ENCODE assay signal across 7 cellular contexts in the genomic region with DNA sequence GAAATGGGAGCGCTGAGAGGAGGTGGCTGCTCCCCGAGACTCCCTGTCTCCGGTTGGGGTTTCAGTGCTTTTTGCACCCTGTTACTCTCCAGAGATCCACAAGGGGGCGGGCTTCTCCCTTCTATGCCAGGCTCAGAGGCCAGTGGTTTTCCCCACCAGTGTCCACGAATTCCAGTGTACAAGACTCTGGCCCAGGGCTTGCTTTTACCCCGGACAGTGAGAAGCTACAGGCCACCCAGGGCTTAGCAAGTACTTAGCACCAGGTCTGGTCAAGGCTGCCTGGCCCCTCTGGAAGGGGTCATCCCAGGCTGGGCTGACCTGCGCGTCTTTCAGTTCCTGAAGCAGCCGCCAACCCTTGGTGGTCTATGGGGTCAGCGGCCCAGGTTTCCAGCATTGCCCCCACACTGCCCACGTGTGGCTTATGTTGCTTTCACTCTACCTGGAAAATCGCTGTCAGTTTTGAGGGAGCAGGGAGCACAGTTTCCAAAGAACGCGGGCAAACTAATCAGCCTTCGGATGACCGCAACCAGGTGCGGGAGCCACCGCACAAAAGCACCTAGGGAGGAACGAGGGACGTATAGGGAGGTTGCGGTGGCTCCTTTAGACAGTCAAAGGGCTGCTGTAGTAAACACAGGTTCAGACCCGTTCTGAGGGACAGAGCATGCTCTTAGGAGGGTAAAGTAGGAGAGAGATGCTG. TPM values are rescaled to one million over a fixed set of nuclear protein-coding genes. Genes with fewer than 3 reads are reported as not detected.
DNase-seq lines count a peak whose midpoint lies in the region; ATAC-seq, FAIRE-seq and TF ChIP-seq lines count a peak whose summit lies in the region.

No MANE protein-coding gene starts in this region.

- no peak overlapping the region for H3K27ac ChIP-seq in astrocyte (ENCODE audit: low read depth, low read length)

- peak overlapping the region; percentile 75 for H3K27ac Mint-ChIP-seq in astrocyte (ENCODE audit: unreplicated experiment)

- peak; percentile 51 for ATAC-seq in HG02981 (IDR thresholded peaks at IDR 0.05; ENCODE audit: unreplicated experiment)

- peaks cover 33% of the 10 kb centered on the region for H3K27me3 ChIP-seq in astrocyte (ENCODE audit: insufficient read depth, low read length)
- H3K27me3 ChIP-seq in skeletal muscle satellite cell (ENCODE audit: control insufficient read depth, insufficient read depth, low read length), result peaks cover 41% of the 10 kb centered on the region

- peaks cover 46% of the 10 kb centered on the region for H3K27me3 Mint-ChIP-seq in astrocyte (ENCODE audit: low read depth, unreplicated experiment)

- H3K4me3 ChIP-seq in astrocyte (ENCODE audit: insufficient read depth, low read depth, low read length), result no peak overlapping the region
- H3K4me3 ChIP-seq in skeletal muscle satellite cell (ENCODE audit: low read length), result peak overlapping the region; percentile 21

- H2AFZ ChIP-seq in astrocyte (ENCODE audit: low read depth, low read length), result peak overlapping the region; percentile 60

- TF ChIP-seq CTCF in astrocyte (IDR thresholded peaks at IDR 0.05; ENCODE audit: insufficient read depth, low read depth, low read length), result peak; percentile 70

- in situ Hi-C loops in G401 (cut with HindIII; ENCODE audit: low sequenced_read_pairs), result no loop called here

- no peaks in the 10 kb centered on the region for H3K36me3 ChIP-seq in astrocyte (ENCODE audit: insufficient read depth, low read length)
- H3K36me3 ChIP-seq in skeletal muscle satellite cell (ENCODE audit: insufficient read depth, low read length), result no peaks in the 10 kb centered on the region

- H3K9me3 Mint-ChIP-seq in astrocyte (ENCODE audit: unreplicated experiment), result peaks cover 4% of the 10 kb centered on the region

- H3K4me1 ChIP-seq in astrocyte (ENCODE audit: insufficient read depth, low read length), result peaks cover 10% of the 10 kb centered on the region
- H3K4me1 ChIP-seq in skeletal muscle satellite cell (ENCODE audit: control insufficient read depth, insufficient read depth, low read length), result peaks cover 23% of the 10 kb centered on the region

- peak; percentile 11 for DNase-seq in G401 (ENCODE audit: low spot score)
- peak; percentile 36 for DNase-seq in SKM-1 treated with dmso at 0.1 percent for 144 hours (lab: John Stamatoyannopoulos, UW; ENCODE audit: unreplicated experiment)
- peak; percentile 36 for DNase-seq in astrocyte (ENCODE audit: low read depth)
- DNase-seq in hypothalamus (lab: John Stamatoyannopoulos, UW), result peak in 27 of 51 donors; percentile 5 to 68 (median 36)
- DNase-seq in NK-92 (lab: John Stamatoyannopoulos, UW; ENCODE audit: unreplicated experiment), result no peak

- H3K9ac ChIP-seq in astrocyte (ENCODE audit: low read length) (peak overlapping the region; percentile 48), skeletal muscle satellite cell (ENCODE audit: low read depth, low read length) (peak overlapping the region; percentile 13)

- H3K9me3 ChIP-seq in astrocyte (ENCODE audit: insufficient read depth, low read depth, low read length) (no peaks in the 10 kb centered on the region), skeletal muscle satellite cell (replicated peaks; ENCODE audit: low read length) (no peaks in the 10 kb centered on the region)

- peaks cover 4% of the 10 kb centered on the region for H3K36me3 Mint-ChIP-seq in astrocyte (ENCODE audit: low read depth, unreplicated experiment)

- peaks cover 14% of the 10 kb centered on the region for H3K4me1 Mint-ChIP-seq in astrocyte (ENCODE audit: low read depth, unreplicated experiment)

- H3K4me3 Mint-ChIP-seq in astrocyte (ENCODE audit: unreplicated experiment), result no peak overlapping the region

- no peaks in the 10 kb centered on the region for H3K79me2 ChIP-seq in astrocyte (ENCODE audit: insufficient read depth, low read length)

- no peak for FAIRE-seq in astrocyte (lab: Jason Lieb, UNC)

- H3K4me2 ChIP-seq in astrocyte (ENCODE audit: low read length) (peak overlapping the region; percentile 55), skeletal muscle satellite cell (ENCODE audit: low read length) (peak overlapping the region; percentile 71)

- H4K20me1 ChIP-seq in astrocyte (ENCODE audit: insufficient read depth, low read length), result no peaks in the 10 kb centered on the region

RNA-seq across cellular contexts. Expression of a gene that starts 6.8 kb away (rescaled TPM):
- total RNA-seq in G401 (2014; rRNA removed; shearing (Covaris generic)), result 0.24 and 0.25 TPM in 2 replicates
- total RNA-seq in astrocyte, result 0.18 and 0.53 TPM in 2 replicates
- total RNA-seq in skeletal muscle satellite cell (2012; rRNA removed), result not detected in 2 replicates

RNA-seq across cellular contexts. Expression of a gene that starts 19.9 kb away (rescaled TPM):
- total RNA-seq in G401 (2014; rRNA removed; shearing (Covaris generic)), result 0.80 TPM in 1 of 2 replicates, not detected in the other
- not detected in 2 replicates for total RNA-seq in astrocyte
- total RNA-seq in skeletal muscle satellite cell (2012; rRNA removed), result 0.22 and 0.25 TPM in 2 replicates
